In genomic region chr2:121554998-121555397, GRCh38 we compare ENCODE assay signal across 3 cellular contexts.
TF ChIP-seq lines count a peak whose summit lies in the region.

No MANE protein-coding gene starts in this region.

TF ChIP-seq in A549, 52 proteins besides CTCF, POLR2A, EP300 and RAD21:
- TF ChIP-seq ATOH8 (CRISPR knock-in tag; IDR thresholded peaks at IDR 0.05; ENCODE audit: low read depth): no peak
- no peak for TF ChIP-seq ZFP36 (IDR thresholded peaks at IDR 0.05; ENCODE audit: borderline replicate concordance, partially characterized antibody)
- TF ChIP-seq RARB (CRISPR knock-in tag; IDR thresholded peaks at IDR 0.05): no peak
- no peak for TF ChIP-seq RCOR1 (IDR thresholded peaks at IDR 0.05; ENCODE audit: low read depth, low read length)
- no peak for TF ChIP-seq ZC3H11A (IDR thresholded peaks at IDR 0.05)
- TF ChIP-seq JUNB (IDR thresholded peaks at IDR 0.05): no peak
- TF ChIP-seq CEBPB (IDR thresholded peaks at IDR 0.05): no peak
- TF ChIP-seq ESRRA (IDR thresholded peaks at IDR 0.05; ENCODE audit: borderline replicate concordance, low read length): no peak
- TF ChIP-seq REST (IDR thresholded peaks at IDR 0.05): no peak

TF ChIP-seq in GM23338, 12 proteins besides CTCF, POLR2A, EP300 and RAD21 (continued from another document and continues in another):
- TF ChIP-seq REST (IDR thresholded peaks at IDR 0.05; ENCODE audit: unreplicated experiment): no peak
- TF ChIP-seq ZNF331 (CRISPR knock-in tag; IDR thresholded peaks at IDR 0.05; ENCODE audit: low read depth): no peak
- no peak for TF ChIP-seq POLR2AphosphoS5 (IDR thresholded peaks at IDR 0.05; ENCODE audit: low read depth)
- no peak for TF ChIP-seq ZNF462 (CRISPR knock-in tag; IDR thresholded peaks at IDR 0.05)
- no peak for TF ChIP-seq NANOG (IDR thresholded peaks at IDR 0.05; ENCODE audit: borderline replicate concordance)
- TF ChIP-seq CREB1 (CRISPR knock-in tag; IDR thresholded peaks at IDR 0.05; ENCODE audit: low read depth): no peak
- TF ChIP-seq ETS1 (IDR thresholded peaks at IDR 0.05): no peak
- TF ChIP-seq JUNB (IDR thresholded peaks at IDR 0.05; ENCODE audit: unreplicated experiment): no peak
- no peak for TF ChIP-seq EZH2phosphoT487 (IDR thresholded peaks at IDR 0.05; ENCODE audit: unreplicated experiment)

TF ChIP-seq in WTC11, 78 proteins besides CTCF, POLR2A, EP300 and RAD21 (continued from another document):
- TF ChIP-seq ZNF281 (CRISPR knock-in tag; IDR thresholded peaks at IDR 0.05) (no peak), STAT6 (CRISPR knock-in tag; conservative IDR thresholded peaks at IDR 0.05; ENCODE audit: low read depth) (no peak)
